Comparison of ENCODE assay signal across 1 cellular context in the genomic region with DNA sequence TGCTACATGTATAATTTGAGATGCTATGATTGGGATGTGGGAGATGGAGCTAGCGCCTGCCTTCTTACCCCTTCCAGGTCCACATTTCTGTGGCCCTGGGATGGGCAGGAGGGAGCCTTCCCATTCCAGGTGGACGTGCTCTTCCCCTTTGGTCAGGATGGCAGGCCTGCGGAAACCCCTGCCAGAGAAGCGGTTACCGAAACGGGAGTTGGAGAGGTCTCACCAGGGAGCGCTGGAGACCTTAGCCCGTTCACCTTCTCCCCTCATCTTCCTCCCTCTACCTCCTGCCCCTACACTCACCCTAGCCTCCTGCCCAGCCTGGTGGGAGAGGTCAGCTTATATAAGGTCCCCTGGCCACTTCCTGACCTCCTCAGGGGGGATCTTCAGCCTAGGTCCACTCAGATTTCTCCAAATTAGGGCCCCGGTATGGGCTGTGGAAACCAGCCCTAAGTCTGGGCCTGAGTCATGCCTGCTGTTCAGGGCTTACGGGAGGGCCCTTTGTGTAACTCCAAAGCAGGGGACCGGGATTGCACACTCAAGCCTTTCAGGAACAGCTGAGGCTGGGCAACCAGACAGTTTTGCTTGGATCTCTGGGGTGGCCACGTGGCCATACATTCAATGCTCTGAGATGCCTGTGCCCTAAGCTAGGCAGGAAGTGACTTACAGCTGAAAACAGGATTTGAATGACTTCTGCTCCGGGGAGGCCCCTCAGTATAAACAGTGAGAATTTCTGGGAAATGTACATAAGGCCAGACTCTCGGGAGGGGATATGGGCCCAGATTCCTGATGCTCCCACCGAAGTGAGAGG.
A peak's percentile ranks its signal among the peaks of the same experiment; 100 is the strongest.
TF ChIP-seq lines count a peak whose summit lies in the region.

No MANE protein-coding gene starts in this region.

TF ChIP-seq in HepG2, 621 proteins besides CTCF, POLR2A, EP300 and RAD21 (continued from another document and continues in another):
- TF ChIP-seq ZBTB44 (CRISPR knock-in tag; IDR thresholded peaks at IDR 0.05) (no peak), TOPORS (CRISPR knock-in tag; IDR thresholded peaks at IDR 0.05) (no peak), KLF6 (CRISPR knock-in tag; IDR thresholded peaks at IDR 0.05) (no peak), ZNF441 (CRISPR knock-in tag; IDR thresholded peaks at IDR 0.05; ENCODE audit: borderline replicate concordance) (peak; percentile 66), ZNF569 (CRISPR knock-in tag; IDR thresholded peaks at IDR 0.05; ENCODE audit: borderline replicate concordance) (no peak), NKX3-1 (CRISPR knock-in tag; IDR thresholded peaks at IDR 0.05) (no peak), RXRB (CRISPR knock-in tag; IDR thresholded peaks at IDR 0.05; ENCODE audit: borderline replicate concordance) (peak; percentile 89; the same call in 1 of the 2 replicates), SP4 (CRISPR knock-in tag; IDR thresholded peaks at IDR 0.05) (no peak; the same call in 1 of the 2 replicates), RNF2 (conservative IDR thresholded peaks at IDR 0.05; ENCODE audit: low read depth) (0 out of 2 replicates have a peak, but pooled peaks have one; percentile 36), ZNF383 (CRISPR knock-in tag; IDR thresholded peaks at IDR 0.05; ENCODE audit: borderline replicate concordance) (no peak), ZNF572 (CRISPR knock-in tag; IDR thresholded peaks at IDR 0.05) (no peak), ZNF142 (CRISPR knock-in tag; IDR thresholded peaks at IDR 0.05) (peak; percentile 89; the same call in 1 of the 2 replicates), NCOA2 (CRISPR knock-in tag; IDR thresholded peaks at IDR 0.05) (peak; percentile 89), ZNF354B (CRISPR knock-in tag; IDR thresholded peaks at IDR 0.05) (no peak), MYPOP (CRISPR knock-in tag; IDR thresholded peaks at IDR 0.05) (0 out of 2 replicates have a peak, but pooled peaks have one; percentile 22), SSRP1 (CRISPR knock-in tag; IDR thresholded peaks at IDR 0.05) (no peak), ATRX (CRISPR knock-in tag; IDR thresholded peaks at IDR 0.05; ENCODE audit: borderline replicate concordance) (no peak), ZFP37 (CRISPR knock-in tag; IDR thresholded peaks at IDR 0.05; ENCODE audit: borderline replicate concordance) (peak; percentile 81), ZNF652 (CRISPR knock-in tag; IDR thresholded peaks at IDR 0.05; ENCODE audit: borderline replicate concordance, low read depth) (peak; percentile 40; the same call in 1 of the 2 replicates), SOX13 (IDR thresholded peaks at IDR 0.05) (no peak), SOX13 (CRISPR knock-in tag; conservative IDR thresholded peaks at IDR 0.05 in 1 of 2, IDR thresholded peaks at IDR 0.05 in 1 of 2) (peak in 1 of 2 experiments; percentile 77; a peak in 1 of 4 replicates), ARNT2 (CRISPR knock-in tag; IDR thresholded peaks at IDR 0.05; ENCODE audit: low read depth) (0 out of 2 replicates have a peak, but pooled peaks have one; percentile 64), ZNF777 (CRISPR knock-in tag; IDR thresholded peaks at IDR 0.05) (no peak), GABPA (IDR thresholded peaks at IDR 0.05; ENCODE audit: low read depth, low read length) (0 out of 2 replicates have a peak, but pooled peaks have one; percentile 14), GABPA (CRISPR knock-in tag; IDR thresholded peaks at IDR 0.05; ENCODE audit: low read depth) (peak; percentile 78), NCOA1 (CRISPR knock-in tag; IDR thresholded peaks at IDR 0.05) (peak; percentile 68; the same call in 1 of the 2 replicates), ZNF883 (CRISPR knock-in tag; IDR thresholded peaks at IDR 0.05; ENCODE audit: not compliant biosample characterization) (peak; percentile 30), NFE2L2 (IDR thresholded peaks at IDR 0.05; ENCODE audit: low read length) (no peak), NCOR1 (IDR thresholded peaks at IDR 0.05; ENCODE audit: borderline replicate concordance, low read length) (no peak), HMG20A (CRISPR knock-in tag; IDR thresholded peaks at IDR 0.05; ENCODE audit: borderline replicate concordance) (peak; percentile 49; the same call in 1 of the 2 replicates), KDM3A (CRISPR knock-in tag; IDR thresholded peaks at IDR 0.05; ENCODE audit: low read depth) (no peak), NFE2L1 (CRISPR knock-in tag; IDR thresholded peaks at IDR 0.05; ENCODE audit: borderline replicate concordance) (no peak), TCF7L2 (IDR thresholded peaks at IDR 0.05; ENCODE audit: low read depth, low read length) (no peak), RXRA (CRISPR knock-in tag; IDR thresholded peaks at IDR 0.05) (peak; percentile 62; the same call in 1 of the 2 replicates), STAT5B (CRISPR knock-in tag; IDR thresholded peaks at IDR 0.05) (no peak), TBP (CRISPR knock-in tag; IDR thresholded peaks at IDR 0.05) (no peak)
- TF ChIP-seq, protein P1, sequence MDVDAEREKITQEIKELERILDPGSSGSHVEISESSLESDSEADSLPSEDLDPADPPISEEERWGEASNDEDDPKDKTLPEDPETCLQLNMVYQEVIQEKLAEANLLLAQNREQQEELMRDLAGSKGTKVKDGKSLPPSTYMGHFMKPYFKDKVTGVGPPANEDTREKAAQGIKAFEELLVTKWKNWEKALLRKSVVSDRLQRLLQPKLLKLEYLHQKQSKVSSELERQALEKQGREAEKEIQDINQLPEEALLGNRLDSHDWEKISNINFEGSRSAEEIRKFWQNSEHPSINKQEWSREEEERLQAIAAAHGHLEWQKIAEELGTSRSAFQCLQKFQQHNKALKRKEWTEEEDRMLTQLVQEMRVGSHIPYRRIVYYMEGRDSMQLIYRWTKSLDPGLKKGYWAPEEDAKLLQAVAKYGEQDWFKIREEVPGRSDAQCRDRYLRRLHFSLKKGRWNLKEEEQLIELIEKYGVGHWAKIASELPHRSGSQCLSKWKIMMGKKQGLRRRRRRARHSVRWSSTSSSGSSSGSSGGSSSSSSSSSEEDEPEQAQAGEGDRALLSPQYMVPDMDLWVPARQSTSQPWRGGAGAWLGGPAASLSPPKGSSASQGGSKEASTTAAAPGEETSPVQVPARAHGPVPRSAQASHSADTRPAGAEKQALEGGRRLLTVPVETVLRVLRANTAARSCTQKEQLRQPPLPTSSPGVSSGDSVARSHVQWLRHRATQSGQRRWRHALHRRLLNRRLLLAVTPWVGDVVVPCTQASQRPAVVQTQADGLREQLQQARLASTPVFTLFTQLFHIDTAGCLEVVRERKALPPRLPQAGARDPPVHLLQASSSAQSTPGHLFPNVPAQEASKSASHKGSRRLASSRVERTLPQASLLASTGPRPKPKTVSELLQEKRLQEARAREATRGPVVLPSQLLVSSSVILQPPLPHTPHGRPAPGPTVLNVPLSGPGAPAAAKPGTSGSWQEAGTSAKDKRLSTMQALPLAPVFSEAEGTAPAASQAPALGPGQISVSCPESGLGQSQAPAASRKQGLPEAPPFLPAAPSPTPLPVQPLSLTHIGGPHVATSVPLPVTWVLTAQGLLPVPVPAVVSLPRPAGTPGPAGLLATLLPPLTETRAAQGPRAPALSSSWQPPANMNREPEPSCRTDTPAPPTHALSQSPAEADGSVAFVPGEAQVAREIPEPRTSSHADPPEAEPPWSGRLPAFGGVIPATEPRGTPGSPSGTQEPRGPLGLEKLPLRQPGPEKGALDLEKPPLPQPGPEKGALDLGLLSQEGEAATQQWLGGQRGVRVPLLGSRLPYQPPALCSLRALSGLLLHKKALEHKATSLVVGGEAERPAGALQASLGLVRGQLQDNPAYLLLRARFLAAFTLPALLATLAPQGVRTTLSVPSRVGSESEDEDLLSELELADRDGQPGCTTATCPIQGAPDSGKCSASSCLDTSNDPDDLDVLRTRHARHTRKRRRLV (CRISPR knock-in tag; IDR thresholded peaks at IDR 0.05): no peak
- TF ChIP-seq, protein P2, sequence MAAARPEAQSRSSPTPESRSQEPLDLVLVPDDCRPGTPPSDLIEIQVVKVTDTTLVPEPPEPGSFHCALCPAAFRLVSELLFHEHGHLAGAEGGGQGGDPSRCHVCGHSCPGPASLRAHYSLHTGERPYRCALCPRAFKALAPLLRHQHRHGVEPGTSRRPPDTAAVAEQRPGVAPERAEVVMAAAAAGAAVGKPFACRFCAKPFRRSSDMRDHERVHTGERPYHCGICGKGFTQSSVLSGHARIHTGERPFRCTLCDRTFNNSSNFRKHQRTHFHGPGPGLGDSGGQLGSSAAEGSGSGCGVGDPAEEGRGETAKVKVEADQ (CRISPR knock-in tag; IDR thresholded peaks at IDR 0.05; ENCODE audit: borderline replicate concordance): peak; percentile 68; the same call in 1 of the 2 replicates
- TF ChIP-seq, protein P3, sequence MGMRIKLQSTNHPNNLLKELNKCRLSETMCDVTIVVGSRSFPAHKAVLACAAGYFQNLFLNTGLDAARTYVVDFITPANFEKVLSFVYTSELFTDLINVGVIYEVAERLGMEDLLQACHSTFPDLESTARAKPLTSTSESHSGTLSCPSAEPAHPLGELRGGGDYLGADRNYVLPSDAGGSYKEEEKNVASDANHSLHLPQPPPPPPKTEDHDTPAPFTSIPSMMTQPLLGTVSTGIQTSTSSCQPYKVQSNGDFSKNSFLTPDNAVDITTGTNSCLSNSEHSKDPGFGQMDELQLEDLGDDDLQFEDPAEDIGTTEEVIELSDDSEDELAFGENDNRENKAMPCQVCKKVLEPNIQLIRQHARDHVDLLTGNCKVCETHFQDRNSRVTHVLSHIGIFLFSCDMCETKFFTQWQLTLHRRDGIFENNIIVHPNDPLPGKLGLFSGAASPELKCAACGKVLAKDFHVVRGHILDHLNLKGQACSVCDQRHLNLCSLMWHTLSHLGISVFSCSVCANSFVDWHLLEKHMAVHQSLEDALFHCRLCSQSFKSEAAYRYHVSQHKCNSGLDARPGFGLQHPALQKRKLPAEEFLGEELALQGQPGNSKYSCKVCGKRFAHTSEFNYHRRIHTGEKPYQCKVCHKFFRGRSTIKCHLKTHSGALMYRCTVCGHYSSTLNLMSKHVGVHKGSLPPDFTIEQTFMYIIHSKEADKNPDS (CRISPR knock-in tag; IDR thresholded peaks at IDR 0.05): 0 out of 2 replicates have a peak, but pooled peaks have one; percentile 50
- TF ChIP-seq, protein P4, sequence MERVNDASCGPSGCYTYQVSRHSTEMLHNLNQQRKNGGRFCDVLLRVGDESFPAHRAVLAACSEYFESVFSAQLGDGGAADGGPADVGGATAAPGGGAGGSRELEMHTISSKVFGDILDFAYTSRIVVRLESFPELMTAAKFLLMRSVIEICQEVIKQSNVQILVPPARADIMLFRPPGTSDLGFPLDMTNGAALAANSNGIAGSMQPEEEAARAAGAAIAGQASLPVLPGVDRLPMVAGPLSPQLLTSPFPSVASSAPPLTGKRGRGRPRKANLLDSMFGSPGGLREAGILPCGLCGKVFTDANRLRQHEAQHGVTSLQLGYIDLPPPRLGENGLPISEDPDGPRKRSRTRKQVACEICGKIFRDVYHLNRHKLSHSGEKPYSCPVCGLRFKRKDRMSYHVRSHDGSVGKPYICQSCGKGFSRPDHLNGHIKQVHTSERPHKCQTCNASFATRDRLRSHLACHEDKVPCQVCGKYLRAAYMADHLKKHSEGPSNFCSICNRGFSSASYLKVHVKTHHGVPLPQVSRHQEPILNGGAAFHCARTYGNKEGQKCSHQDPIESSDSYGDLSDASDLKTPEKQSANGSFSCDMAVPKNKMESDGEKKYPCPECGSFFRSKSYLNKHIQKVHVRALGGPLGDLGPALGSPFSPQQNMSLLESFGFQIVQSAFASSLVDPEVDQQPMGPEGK (CRISPR knock-in tag; IDR thresholded peaks at IDR 0.05): peak; percentile 53; the same call in 1 of the 2 replicates
